8 cellular contexts compared by ENCODE assay signal in genomic region chr11:71453021-71453910, GRCh38. TPM values are rescaled to one million over a fixed set of nuclear protein-coding genes. Genes with fewer than 3 reads are reported as not detected.
DNase-seq lines count a peak whose midpoint lies in the region; ATAC-seq lines count a peak whose summit lies in the region.

TSS of gene NADSYN1 (plus strand) at chr11:71453203. CDS start at chr11:71453297, 94 bp downstream.

- H3K27ac ChIP-seq in cingulate gyrus (ENCODE audit: low read depth, low read length), result peak within 1 kb of the TSS; percentile 73

- intact Hi-C loops in left colon (cut with DNase I, micrococcal nuclease), result no loop called here

- ATAC-seq in GM19043 (IDR thresholded peaks at IDR 0.05; ENCODE audit: low read depth, unreplicated experiment) (peak; percentile 48), HG03442 (IDR thresholded peaks at IDR 0.05; ENCODE audit: unreplicated experiment) (peak; percentile 51), left colon (peak; percentile 76)

- DNase-seq in AG08395 (ENCODE audit: low spot score) (peak; percentile 99), NCI-H526 (lab: John Stamatoyannopoulos, UW) (peak; percentile 84 to 99), left colon (peak; percentile 97 to 99)
- peak; percentile 96 for DNase-seq in activated CD4-positive, alpha-beta T cell treated with anti-CD3 and anti-CD28 coated beads for 48 hours
- DNase-seq in stimulated activated CD4-positive, alpha-beta T cell treated with anti-CD3 and anti-CD28 coated beads, Interleukin-1b, Interleukin-23, amount 100 ng/mL, for 4 hours (ENCODE audit: low read depth in 2 of 2), result peak; percentile 90 to 96

RNA-seq across cellular contexts. Expression of gene NADSYN1, which starts in this region (rescaled TPM):
- 100 to 1,000 TPM; 140 to 165 TPM for total RNA-seq in left colon

Comparison
In these comparisons a context has a peak if more than half of its experiments do, and no peak if none do; other contexts are left out.
1. Peak in every context shown above with its lines: DNase-seq, ATAC-seq and H3K27ac ChIP-seq.